Comparison of ENCODE assay signal across 16 cellular contexts in the genomic region with DNA sequence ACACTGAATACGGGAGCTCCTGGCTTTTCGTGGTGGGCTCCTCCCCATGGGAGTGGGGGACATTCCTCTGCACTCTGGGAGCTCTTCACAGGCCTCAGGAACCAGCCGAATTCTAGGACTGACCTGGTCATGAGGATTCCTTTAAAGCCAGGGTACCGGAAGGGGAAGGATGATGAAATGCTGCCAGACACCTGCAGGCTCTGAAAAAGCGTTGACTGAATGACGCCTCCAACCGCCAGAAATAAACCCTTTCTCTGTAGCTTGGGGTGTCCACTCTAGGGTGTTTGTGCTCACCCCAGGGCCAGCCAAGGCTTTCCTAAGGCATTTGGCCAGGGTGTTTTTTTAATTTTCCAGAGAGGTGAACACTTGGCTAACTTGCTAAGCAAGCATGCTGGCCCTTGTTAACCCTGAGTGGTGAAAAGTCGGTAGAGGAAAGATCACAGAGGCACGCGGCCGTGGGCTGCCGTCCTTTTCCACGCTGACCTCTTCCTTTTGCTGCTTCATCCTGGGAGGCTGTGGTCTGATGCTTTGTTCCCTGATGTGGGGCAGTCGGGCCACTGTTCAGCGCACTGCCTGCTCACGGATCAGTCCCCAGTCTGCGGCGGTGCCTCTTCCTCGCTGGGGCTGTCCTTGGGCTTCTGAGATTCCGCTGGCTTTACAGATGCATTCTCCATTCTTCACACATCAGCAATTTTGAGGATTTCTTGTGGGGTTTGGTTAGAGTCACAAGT. TPM values are rescaled to one million over a fixed set of nuclear protein-coding genes. Genes with fewer than 3 reads are reported as not detected.
DNase-seq lines count a peak whose midpoint lies in the region; ATAC-seq and TF ChIP-seq lines count a peak whose summit lies in the region.
"Had no signal": no experiment of that assay in that cellular context is flagged by ENCODE, and none has a peak within 500 bp of the region (broad histone marks: within the 10 kb centered on the region; RNA-seq: fewer than 3 reads in every experiment).

No MANE protein-coding gene starts in this region.

- H3K9me3 ChIP-seq in endodermal cell (ENCODE audit: control insufficient read depth, low read length) (no peaks in the 10 kb centered on the region), suprapubic skin (no peaks in the 10 kb centered on the region)

- H3K4me1 Mint-ChIP-seq in endodermal cell (no peaks in the 10 kb centered on the region), nephron progenitor cell (peaks cover 68% of the 10 kb centered on the region)
- H3K4me1 Mint-ChIP-seq in activated naive CD8-positive, alpha-beta T cell treated with anti-CD3 and anti-CD28 coated beads for 36 hours = no peaks in the 10 kb centered on the region
- no peaks in the 10 kb centered on the region for H3K4me1 Mint-ChIP-seq in naive thymus-derived CD8-positive, alpha-beta T cell
- H3K4me1 Mint-ChIP-seq: activated B cell treated with CpG ODN at 0.5 μM for 24 hours; activated naive CD8-positive, alpha-beta T cell treated with anti-CD3 and anti-CD28 coated beads, Interleukin-2, amount 10 ng/mL, durations not matched to agents 7 days and 5 days had no signal

- no peak overlapping the region for H3K4me3 Mint-ChIP-seq in endodermal cell
- peak overlapping the region; percentile 64 for H3K4me3 Mint-ChIP-seq in nephron progenitor cell
- no peak overlapping the region for H3K4me3 Mint-ChIP-seq in activated naive CD8-positive, alpha-beta T cell treated with anti-CD3 and anti-CD28 coated beads for 36 hours
- H3K4me3 Mint-ChIP-seq in naive thymus-derived CD8-positive, alpha-beta T cell = no peak overlapping the region
- H3K4me3 Mint-ChIP-seq: activated B cell treated with CpG ODN at 0.5 μM for 24 hours; activated naive CD8-positive, alpha-beta T cell treated with anti-CD3 and anti-CD28 coated beads, Interleukin-2, amount 10 ng/mL, durations not matched to agents 7 days and 5 days had no signal

- H3K27ac Mint-ChIP-seq in endodermal cell (peak overlapping the region; percentile 65), nephron progenitor cell (peak overlapping the region; percentile 93)
- H3K27ac Mint-ChIP-seq in activated naive CD8-positive, alpha-beta T cell treated with anti-CD3 and anti-CD28 coated beads for 36 hours = no peak overlapping the region
- no peak overlapping the region for H3K27ac Mint-ChIP-seq in naive thymus-derived CD8-positive, alpha-beta T cell
- H3K27ac Mint-ChIP-seq: activated B cell treated with CpG ODN at 0.5 μM for 24 hours; activated naive CD8-positive, alpha-beta T cell treated with anti-CD3 and anti-CD28 coated beads, Interleukin-2, amount 10 ng/mL, durations not matched to agents 7 days and 5 days had no signal

- no peak for ATAC-seq in naive thymus-derived CD8-positive, alpha-beta T cell

- no peaks in the 10 kb centered on the region for H3K27me3 ChIP-seq in endodermal cell (ENCODE audit: control insufficient read depth, insufficient read depth, low read length, poor library complexity, severe bottlenecking)
- no peaks in the 10 kb centered on the region for H3K27me3 ChIP-seq in suprapubic skin

- H3K4me3 ChIP-seq in endodermal cell (ENCODE audit: low read length) (no peak overlapping the region), suprapubic skin (no peak overlapping the region)

- H3K4me1 ChIP-seq in endodermal cell (ENCODE audit: control insufficient read depth, insufficient read depth, low read length) (no peaks in the 10 kb centered on the region), suprapubic skin (peaks cover 56% of the 10 kb centered on the region)

- peaks cover 62% of the 10 kb centered on the region for H3K36me3 Mint-ChIP-seq in endodermal cell (ENCODE audit: low read depth)
- peaks cover 40% of the 10 kb centered on the region for H3K36me3 Mint-ChIP-seq in nephron progenitor cell (ENCODE audit: low read depth)
- peaks cover 2% of the 10 kb centered on the region for H3K36me3 Mint-ChIP-seq in activated naive CD8-positive, alpha-beta T cell treated with anti-CD3 and anti-CD28 coated beads for 36 hours
- peaks cover 0 to 6% (median 0%) of the 10 kb centered on the region in 3 donors for H3K36me3 Mint-ChIP-seq in naive thymus-derived CD8-positive, alpha-beta T cell

- TF ChIP-seq EP300 in suprapubic skin (IDR thresholded peaks at IDR 0.05) = no peak

- H3K27ac ChIP-seq in RWPE1 (peak overlapping the region; percentile 31), endodermal cell (ENCODE audit: low read depth, low read length) (peak overlapping the region; percentile 80), suprapubic skin (peak overlapping the region; percentile 75)

- H3K27me3 Mint-ChIP-seq in endodermal cell (ENCODE audit: insufficient read depth) (no peaks in the 10 kb centered on the region), nephron progenitor cell (ENCODE audit: low read depth, poor library complexity) (peaks cover 2% of the 10 kb centered on the region)
- H3K27me3 Mint-ChIP-seq in activated naive CD8-positive, alpha-beta T cell treated with anti-CD3 and anti-CD28 coated beads for 36 hours = no peaks in the 10 kb centered on the region
- H3K27me3 Mint-ChIP-seq in naive thymus-derived CD8-positive, alpha-beta T cell = no peaks in the 10 kb centered on the region
- H3K27me3 Mint-ChIP-seq: activated B cell treated with CpG ODN at 0.5 μM for 24 hours; activated naive CD8-positive, alpha-beta T cell treated with anti-CD3 and anti-CD28 coated beads, Interleukin-2, amount 10 ng/mL, durations not matched to agents 7 days and 5 days had no signal

- H3K9me3 Mint-ChIP-seq in endodermal cell (no peaks in the 10 kb centered on the region), nephron progenitor cell (peaks cover 4% of the 10 kb centered on the region)
- no peaks in the 10 kb centered on the region for H3K9me3 Mint-ChIP-seq in activated naive CD8-positive, alpha-beta T cell treated with anti-CD3 and anti-CD28 coated beads for 36 hours
- H3K9me3 Mint-ChIP-seq in naive thymus-derived CD8-positive, alpha-beta T cell = no peaks in the 10 kb centered on the region
- H3K9me3 Mint-ChIP-seq: activated B cell treated with CpG ODN at 0.5 μM for 24 hours; activated naive CD8-positive, alpha-beta T cell treated with anti-CD3 and anti-CD28 coated beads, Interleukin-2, amount 10 ng/mL, durations not matched to agents 7 days and 5 days had no signal

- POLR2A ChIA-PET in RWPE1 (lab: Yijun Ruan, JAX; ENCODE audit: low non-redundant PET) = no interaction called here
- POLR2A ChIA-PET in naive thymus-derived CD8-positive, alpha-beta T cell (lab: Charles Lee) = no interaction called here

- no peak for TF ChIP-seq CTCF in RWPE1 (conservative IDR thresholded peaks at IDR 0.05; ENCODE audit: low read depth)
- TF ChIP-seq CTCF in endodermal cell (conservative IDR thresholded peaks at IDR 0.05) = no peak
- no peak for TF ChIP-seq CTCF in nephron progenitor cell (IDR thresholded peaks at IDR 0.05)
- TF ChIP-seq CTCF in suprapubic skin (IDR thresholded peaks at IDR 0.05) = no peak

- 86 to 92% methylated on average over 17 to 20 of the region's 20 CpGs for WGBS in endodermal cell (ENCODE audit: insufficient coverage in 1 of 2, insufficient read length in 1 of 2), 2 experiments
- WGBS in suprapubic skin = 84% methylated on average over 20 of the region's 20 CpGs

- TF ChIP-seq POLR2A in suprapubic skin (IDR thresholded peaks at IDR 0.05) = no peak

- DNase-seq in RWPE1 (ENCODE audit: low spot score) = no peak
- no peak for DNase-seq in endodermal cell
- peak; percentile 53 for DNase-seq in nephron progenitor cell
- DNase-seq in suprapubic skin (ENCODE audit: low spot score in 2 of 2) = no peak
- no peak for DNase-seq in putamen (ENCODE audit: low spot score)
- no peak for DNase-seq in activated naive CD8-positive, alpha-beta T cell treated with anti-CD3 and anti-CD28 coated beads for 36 hours
- no peak for DNase-seq in naive thymus-derived CD8-positive, alpha-beta T cell
- DNase-seq: activated B cell treated with CpG ODN at 0.5 μM for 24 hours; activated naive CD8-positive, alpha-beta T cell treated with anti-CD3 and anti-CD28 coated beads, Interleukin-2, amount 10 ng/mL, durations not matched to agents 7 days and 5 days; COR-L47; EL; glutamatergic neuron; HCEC 1CT; mesendoderm; NCI-H2029 treated with DMSO at 0.1 percent for 48 hours; SHP77 treated with DMSO at 0.1 percent for 48 hours had no signal

- CTCF ChIA-PET in RWPE1 (lab: Yijun Ruan, JAX) = interaction anchor here (0.5 to 1.0 kb wide), 2 partner anchors 75 to 90 kb away, joined by 3 read pairs; no protein-coding TSS in a partner anchor

- H3K36me3 ChIP-seq in endodermal cell (ENCODE audit: control insufficient read depth, insufficient read depth, low read length) = peaks cover 39% of the 10 kb centered on the region
- peaks cover 37% of the 10 kb centered on the region for H3K36me3 ChIP-seq in suprapubic skin

- no peak overlapping the region for H3K9ac ChIP-seq in endodermal cell (ENCODE audit: extremely low read depth, low read length, poor library complexity, severe bottlenecking)

RNA-seq across cellular contexts. Expression of gene IMPA2, which starts 32.0 kb away (rescaled TPM):
- total RNA-seq in endodermal cell (10 to 100 TPM; 68.0 to 88.9 TPM), suprapubic skin (100 to 1,000 TPM; 234 to 396 (median 363) TPM)
- 62.2 TPM for polyA plus RNA-seq in endodermal cell (2013, experiment 1 of 2)
- 51.6 TPM for polyA plus RNA-seq in endodermal cell (2013, experiment 2 of 2)
- total RNA-seq in activated naive CD8-positive, alpha-beta T cell treated with anti-CD3 and anti-CD28 coated beads for 36 hours = 10 to 100 TPM; 16.0 to 17.2 TPM
- 1 to 10 TPM; 7.8 to 9.5 TPM for total RNA-seq in naive thymus-derived CD8-positive, alpha-beta T cell
- polyA plus RNA-seq in naive thymus-derived CD8-positive, alpha-beta T cell = 1 to 10 TPM; 4.3 to 8.2 (median 4.5) TPM

Comparison
In these comparisons a context has a peak if more than half of its experiments do, and no peak if none do; other contexts are left out.
1. H3K27ac Mint-ChIP-seq: peak in endodermal cell (single experiment) and nephron progenitor cell (single experiment); none in activated naive CD8-positive, alpha-beta T cell treated with anti-CD3 and anti-CD28 coated beads for 36 hours (single experiment) and naive thymus-derived CD8-positive, alpha-beta T cell (0 of 10).
2. Peak in every context shown above with its lines, with median percentiles within 50 percentile points of each other: H3K27ac ChIP-seq.